1 cellular context compared by ENCODE assay signal in genomic region chr11:59756496-59756840, GRCh38.
TF ChIP-seq lines count a peak whose summit lies in the region.

No MANE protein-coding gene starts in this region.

TF ChIP-seq in IMR-90, 13 proteins besides CTCF, POLR2A, EP300 and RAD21 (continued from another document):
- TF ChIP-seq ELK1 (IDR thresholded peaks at IDR 0.05; ENCODE audit: borderline replicate concordance, low read depth, low read length) (no peak), CEBPB (IDR thresholded peaks at IDR 0.05; ENCODE audit: low read depth, low read length) (no peak), MXI1 (IDR thresholded peaks at IDR 0.05; ENCODE audit: borderline replicate concordance, low read depth, low read length) (no peak), SMC3 (IDR thresholded peaks at IDR 0.05; ENCODE audit: low read depth, low read length) (no peak), MAFK (IDR thresholded peaks at IDR 0.05; ENCODE audit: low read depth, low read length) (no peak)
